In the genomic region with DNA sequence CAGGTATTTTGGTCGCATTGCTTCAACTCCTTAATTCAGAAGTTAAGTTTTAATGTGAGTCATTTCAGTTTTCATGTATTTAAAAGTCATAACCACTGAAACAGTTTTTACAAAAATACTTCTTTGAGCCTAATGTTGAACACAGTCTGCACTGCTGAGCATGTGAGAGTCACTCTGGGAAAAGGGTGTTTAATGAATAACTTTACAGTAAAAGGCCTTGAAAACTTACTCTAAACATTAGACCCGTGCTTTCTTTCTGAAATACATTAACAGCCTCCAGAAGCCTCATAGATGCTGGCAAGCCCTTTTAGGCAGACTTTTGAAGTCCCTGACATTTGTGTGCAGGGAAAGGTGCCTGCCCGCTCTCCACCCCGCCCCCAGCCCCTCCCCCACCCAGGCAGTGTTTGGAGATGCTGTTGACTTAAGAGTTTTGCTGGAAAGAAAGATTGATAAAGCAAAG, we compare ENCODE assay signal across 12 cellular contexts.
DNase-seq lines count a peak whose midpoint lies in the region; ATAC-seq and TF ChIP-seq lines count a peak whose summit lies in the region.
"Had no signal": no experiment of that assay in that cellular context is flagged by ENCODE, and none has a peak within 500 bp of the region (broad histone marks: within the 10 kb centered on the region; RNA-seq: fewer than 3 reads in every experiment).

No MANE protein-coding gene starts in this region.

- DNase-seq in right lobe of liver (peak in 1 of 3 donors; percentile 53), left ventricle myocardium inferior (no peak), NCI-H146 treated with DMSO at 0.1 percent for 48 hours (lab: John Stamatoyannopoulos, UW; ENCODE audit: unreplicated experiment) (no peak)
- DNase-seq in stimulated activated CD4-positive, alpha-beta T cell treated with anti-CD3 and anti-CD28 coated beads, Interleukin-2, amount 100 ng/mL, for 24 hours, result no peak
- DNase-seq: activated T-cell treated with anti-CD3 and anti-CD28 coated beads, Interleukin-2, amount 50 U/mL, for 24 hours; C1 segment of cervical spinal cord; NCI-H1105 had no signal

- H3K9me3 ChIP-seq in right lobe of liver, result no peaks in the 10 kb centered on the region
- H3K9me3 ChIP-seq in left ventricle myocardium inferior (replicated peaks), result no peaks in the 10 kb centered on the region

- H3K27me3 Mint-ChIP-seq in activated T-helper 17 cell treated with anti-CD3 and anti-CD28 coated beads, Interleukin-2, amount 50 U/mL, for 72 hours, result peaks cover 4% of the 10 kb centered on the region
- H3K27me3 Mint-ChIP-seq: central memory CD8-positive, alpha-beta T cell had no signal

- H3K27ac Mint-ChIP-seq in activated T-helper 17 cell treated with anti-CD3 and anti-CD28 coated beads, Interleukin-2, amount 50 U/mL, for 72 hours, result no peak overlapping the region
- H3K27ac Mint-ChIP-seq: activated T-cell treated with anti-CD3 and anti-CD28 coated beads, Interleukin-2, amount 50 U/mL, for 24 hours had no signal

- WGBS in right lobe of liver (ENCODE audit: insufficient coverage, low coverage, low lambda C conversion rate, missing lambda C conversion rate), result 28% methylated on average over 4 of the region's 4 CpGs

- TF ChIP-seq CTCF in right lobe of liver (IDR thresholded peaks at IDR 0.05), result no peak
- no peak for TF ChIP-seq CTCF in left ventricle myocardium inferior (IDR thresholded peaks at IDR 0.05; ENCODE audit: borderline replicate concordance)

- ATAC-seq in GM18868 (IDR thresholded peaks at IDR 0.05; ENCODE audit: unreplicated experiment) (peak; percentile 64), HG02571 (IDR thresholded peaks at IDR 0.05; ENCODE audit: unreplicated experiment) (peak; percentile 56), HG03460 (IDR thresholded peaks at IDR 0.05; ENCODE audit: unreplicated experiment) (peak; percentile 92), right lobe of liver (peak; percentile 69 to 82 (median 77))
- ATAC-seq in activated T-helper 17 cell treated with anti-CD3 and anti-CD28 coated beads, Interleukin-2, amount 50 U/mL, for 72 hours (replicated peaks), result no peak

- no peaks in the 10 kb centered on the region for H3K36me3 Mint-ChIP-seq in activated T-helper 17 cell treated with anti-CD3 and anti-CD28 coated beads, Interleukin-2, amount 50 U/mL, for 72 hours (ENCODE audit: low read depth)

- H3K4me1 ChIP-seq in right lobe of liver, result peaks cover 0 to 42% (median 13%) of the 10 kb centered on the region in 4 donors
- H3K4me1 ChIP-seq in left ventricle myocardium inferior, result no peaks in the 10 kb centered on the region

- H3K4me3 ChIP-seq in right lobe of liver (no peak overlapping the region), left ventricle myocardium inferior (no peak overlapping the region)

- H3K27ac ChIP-seq in right lobe of liver (peak overlapping the region in 2 of 3 donors; percentile 66 to 77), left ventricle myocardium inferior (replicated peaks) (no peak overlapping the region)

- no peak overlapping the region for H3K4me3 Mint-ChIP-seq in activated T-helper 17 cell treated with anti-CD3 and anti-CD28 coated beads, Interleukin-2, amount 50 U/mL, for 72 hours
- H3K4me3 Mint-ChIP-seq: activated T-cell treated with anti-CD3 and anti-CD28 coated beads, Interleukin-2, amount 50 U/mL, for 24 hours; central memory CD8-positive, alpha-beta T cell had no signal

- H3K27me3 ChIP-seq in right lobe of liver (no peaks in the 10 kb centered on the region), left ventricle myocardium inferior (ENCODE audit: low read depth) (no peaks in the 10 kb centered on the region)

- no peaks in the 10 kb centered on the region for H3K4me1 Mint-ChIP-seq in activated T-helper 17 cell treated with anti-CD3 and anti-CD28 coated beads, Interleukin-2, amount 50 U/mL, for 72 hours
- H3K4me1 Mint-ChIP-seq: central memory CD8-positive, alpha-beta T cell had no signal

- H3K9me3 Mint-ChIP-seq in activated T-helper 17 cell treated with anti-CD3 and anti-CD28 coated beads, Interleukin-2, amount 50 U/mL, for 72 hours, result no peaks in the 10 kb centered on the region
- H3K9me3 Mint-ChIP-seq: activated T-cell treated with anti-CD3 and anti-CD28 coated beads, Interleukin-2, amount 50 U/mL, for 24 hours; central memory CD8-positive, alpha-beta T cell had no signal

- TF ChIP-seq POLR2A in right lobe of liver (IDR thresholded peaks at IDR 0.05), result no peak

- no peaks in the 10 kb centered on the region for H3K36me3 ChIP-seq in right lobe of liver
- H3K36me3 ChIP-seq in left ventricle myocardium inferior, result no peaks in the 10 kb centered on the region

- intact Hi-C loops in right lobe of liver (cut with DNase I) (no loop called here), left ventricle myocardium inferior (cut with micrococcal nuclease) (no loop called here)
